In genomic region chr6:132978685-132979084, GRCh38 we compare ENCODE assay signal across 8 cellular contexts.
"Had no signal": no experiment of that assay in that cellular context is flagged by ENCODE, and none has a peak within 500 bp of the region (broad histone marks: within the 10 kb centered on the region; RNA-seq: fewer than 3 reads in every experiment).

No MANE protein-coding gene starts in this region.

- H3K9me3 ChIP-seq: HAP-1 had no signal

- FAIRE-seq: HepG2, K562 had no signal

- H3K4me3 ChIP-seq: HAP-1, K562 had no signal

- ATAC-seq: HCT116, HepG2, K562 had no signal

- DNase-seq: GOT3, H7, HFFc6 had no signal

- H3K36me3 ChIP-seq: HAP-1 had no signal

- H3K27ac ChIP-seq: HL-60 had no signal
